Comparison of ENCODE assay signal across 20 cellular contexts in genomic region chr2:126831234-126832005, GRCh38.
DNase-seq lines count a peak whose midpoint lies in the region; ATAC-seq, FAIRE-seq and TF ChIP-seq lines count a peak whose summit lies in the region.
"Had no signal": no experiment of that assay in that cellular context is flagged by ENCODE, and none has a peak within 500 bp of the region (broad histone marks: within the 10 kb centered on the region; RNA-seq: fewer than 3 reads in every experiment).

No MANE protein-coding gene starts in this region.

- H3K9me3 Mint-ChIP-seq in activated naive CD8-positive, alpha-beta T cell treated with anti-CD3 and anti-CD28 coated beads for 36 hours = no peaks in the 10 kb centered on the region
- H3K9me3 Mint-ChIP-seq: neural crest cell, T-cell had no signal

- no peaks in the 10 kb centered on the region for H3K27me3 ChIP-seq in heart left ventricle
- peaks cover 30% of the 10 kb centered on the region for H3K27me3 ChIP-seq in PC-3 (ENCODE audit: low read length)
- no peaks in the 10 kb centered on the region for H3K27me3 ChIP-seq in endothelial cell of umbilical vein (ENCODE audit: control insufficient read depth in 2 of 2, insufficient read depth in 2 of 2, low read length in 2 of 2)
- H3K27me3 ChIP-seq: upper lobe of right lung had no signal

- TF ChIP-seq POLR2A in heart left ventricle (IDR thresholded peaks at IDR 0.05) = no peak
- TF ChIP-seq POLR2A in endothelial cell of umbilical vein (IDR thresholded peaks at IDR 0.05; ENCODE audit: low read depth, low read length) = no peak

- no peak overlapping the region for H2AFZ ChIP-seq in PC-3 (ENCODE audit: low read length)
- H2AFZ ChIP-seq in endothelial cell of umbilical vein (ENCODE audit: low read depth, low read length) = no peak overlapping the region

- CTCF ChIA-PET in PC-3 (lab: Charles Lee) (no interaction called here), endothelial cell of umbilical vein (lab: Charles Lee) (interaction anchor here (0.7 kb wide), 1 partner anchor 18 kb away, joined by 3 read pairs; no protein-coding TSS in a partner anchor)

- no peaks in the 10 kb centered on the region for H3F3A ChIP-seq in PC-3 (ENCODE audit: low read length, unreplicated experiment)

- H3K36me3 ChIP-seq in heart left ventricle = no peaks in the 10 kb centered on the region
- no peaks in the 10 kb centered on the region for H3K36me3 ChIP-seq in PC-3 (ENCODE audit: low read depth, low read length)
- no peaks in the 10 kb centered on the region for H3K36me3 ChIP-seq in endothelial cell of umbilical vein (ENCODE audit: control insufficient read depth in 2 of 2, extremely low read depth in 1 of 2, insufficient read depth in 2 of 2, low read length in 2 of 2)
- H3K36me3 ChIP-seq: upper lobe of right lung had no signal

- H4K20me1 ChIP-seq in PC-3 (ENCODE audit: low read length) = no peaks in the 10 kb centered on the region
- no peaks in the 10 kb centered on the region for H4K20me1 ChIP-seq in endothelial cell of umbilical vein (replicated peaks; ENCODE audit: control insufficient read depth, extremely low read depth, insufficient read depth, low read length)

- no peaks in the 10 kb centered on the region for H3K9me1 ChIP-seq in endothelial cell of umbilical vein (replicated peaks; ENCODE audit: control insufficient read depth, extremely low read depth, insufficient read depth, low read length)

- 54 to 65% (median 61%) methylated on average over 14 of the region's 14 CpGs for WGBS in heart left ventricle, 4 donors

- intact Hi-C loops in heart left ventricle (cut with DNase I) (no loop called here), Right ventricle myocardium superior (cut with DNase I) (no loop called here), PC-3 (cut with micrococcal nuclease) (no loop called here), endothelial cell of umbilical vein (cut with micrococcal nuclease) (no loop called here)

- POLR2A ChIA-PET in PC-3 (lab: Charles Lee; ENCODE audit: unreplicated experiment) (no interaction called here), endothelial cell of umbilical vein (lab: Charles Lee) (no interaction called here)

- H3K4me1 ChIP-seq in heart left ventricle (peaks cover 0 to 4% (median 0%) of the 10 kb centered on the region in 12 donors), PC-3 (ENCODE audit: insufficient read depth, low read length) (no peaks in the 10 kb centered on the region), endothelial cell of umbilical vein (ENCODE audit: control insufficient read depth, extremely low read depth, insufficient read depth, low read length) (no peaks in the 10 kb centered on the region)
- H3K4me1 ChIP-seq: upper lobe of right lung had no signal

- FAIRE-seq in endothelial cell of umbilical vein (lab: Jason Lieb, UNC) = no peak
- FAIRE-seq: G401.6 had no signal

- H3K4me3 ChIP-seq in heart left ventricle (no peak overlapping the region), PC-3 (ENCODE audit: low read length) (no peak overlapping the region), endothelial cell of umbilical vein (replicated peaks in 1 of 3; ENCODE audit: insufficient read depth in 1 of 3, low read depth in 1 of 3, low read length in 3 of 3) (no peak overlapping the region)
- H3K4me3 ChIP-seq: upper lobe of right lung had no signal

- H3K27ac ChIP-seq in heart left ventricle (peak overlapping the region in 1 of 12 donors; percentile 11), PC-3 (ENCODE audit: low read length) (no peak overlapping the region), endothelial cell of umbilical vein (ENCODE audit: insufficient read depth, low read depth, low read length) (no peak overlapping the region)
- H3K27ac ChIP-seq: upper lobe of right lung had no signal

- no peak overlapping the region for H3K4me2 ChIP-seq in PC-3 (ENCODE audit: low read length)
- H3K4me2 ChIP-seq in endothelial cell of umbilical vein (ENCODE audit: insufficient read depth, low read length) = no peak overlapping the region

- dilution Hi-C loops in endothelial cell of umbilical vein (cut with MboI; ENCODE audit: extremely low pct_ligation_motif_present, low sequenced_read_pairs) = no loop called here

- H3K27ac Mint-ChIP-seq in activated naive CD8-positive, alpha-beta T cell treated with anti-CD3 and anti-CD28 coated beads for 36 hours = no peak overlapping the region
- H3K27ac Mint-ChIP-seq: T-cell had no signal

- H3K36me3 Mint-ChIP-seq in activated naive CD8-positive, alpha-beta T cell treated with anti-CD3 and anti-CD28 coated beads for 36 hours = no peaks in the 10 kb centered on the region
- H3K36me3 Mint-ChIP-seq: T-cell had no signal

- H3K9me3 ChIP-seq in heart left ventricle = no peaks in the 10 kb centered on the region
- no peaks in the 10 kb centered on the region for H3K9me3 ChIP-seq in PC-3 (ENCODE audit: low read length)
- H3K9me3 ChIP-seq in endothelial cell of umbilical vein (replicated peaks; ENCODE audit: control insufficient read depth, insufficient read depth, low read length) = no peaks in the 10 kb centered on the region
- H3K9me3 ChIP-seq: upper lobe of right lung had no signal

- peaks cover 5% of the 10 kb centered on the region for H3K27me3 Mint-ChIP-seq in activated naive CD8-positive, alpha-beta T cell treated with anti-CD3 and anti-CD28 coated beads for 36 hours

- DNase-seq in heart left ventricle (peak in 2 of 5 donors; percentile 15 to 48), Right ventricle myocardium superior (no peak), PC-3 (peak; percentile 7), endothelial cell of umbilical vein (ENCODE audit: low read depth, low spot score) (peak; percentile 3), NCI-H2196 treated with DMSO at 0.1 percent for 48 hours (lab: John Stamatoyannopoulos, UW; ENCODE audit: unreplicated experiment) (no peak), GM19240 (ENCODE audit: insufficient read length, low spot score) (no peak)
- no peak for DNase-seq in activated naive CD8-positive, alpha-beta T cell treated with anti-CD3 and anti-CD28 coated beads for 36 hours
- DNase-seq: activated CD4-positive, alpha-beta T cell treated with anti-CD3 and anti-CD28 coated beads for 1 hour; activated T-cell treated with anti-CD3 and anti-CD28 coated beads for 4 hours; erythroblast; left ventricle myocardium superior; MM.1S; NCI-H226; right cardiac atrium; stimulated activated CD4-positive, alpha-beta T cell treated with anti-CD3 and anti-CD28 coated beads, Interleukin-4, amount 100 ng/mL, for 1 hour; T-cell; upper lobe of right lung had no signal

- BruUV-seq in PC-3 (replicated peaks; lab: Mats Ljungman, UMichigan) (no TSS peak), endothelial cell of umbilical vein (replicated peaks; lab: Mats Ljungman, UMichigan) (no TSS peak)

- H3K79me2 ChIP-seq in PC-3 (ENCODE audit: low read length) = no peaks in the 10 kb centered on the region
- no peaks in the 10 kb centered on the region for H3K79me2 ChIP-seq in endothelial cell of umbilical vein (ENCODE audit: control insufficient read depth, insufficient read depth, low read length)

- TF ChIP-seq CTCF in heart left ventricle (IDR thresholded peaks at IDR 0.05) = no peak
- TF ChIP-seq CTCF in PC-3 (conservative IDR thresholded peaks at IDR 0.05; ENCODE audit: low read depth, low read length) = no peak
- TF ChIP-seq CTCF in endothelial cell of umbilical vein (IDR thresholded peaks at IDR 0.05; ENCODE audit: extremely low read depth in 1 of 2, insufficient read depth in 1 of 2, low read depth in 1 of 2, low read length in 2 of 2) = no peak

- no peak overlapping the region for H3K4me3 Mint-ChIP-seq in activated naive CD8-positive, alpha-beta T cell treated with anti-CD3 and anti-CD28 coated beads for 36 hours
- H3K4me3 Mint-ChIP-seq: neural crest cell, T-cell had no signal

- H3K9ac ChIP-seq in PC-3 (ENCODE audit: low read length) (no peak overlapping the region), endothelial cell of umbilical vein (replicated peaks; ENCODE audit: extremely low read depth, insufficient read depth, low read length) (no peak overlapping the region)

- H3K4me1 Mint-ChIP-seq in activated naive CD8-positive, alpha-beta T cell treated with anti-CD3 and anti-CD28 coated beads for 36 hours = no peaks in the 10 kb centered on the region
- H3K4me1 Mint-ChIP-seq: T-cell had no signal

- ATAC-seq in heart left ventricle = peak in 3 of 4 donors; percentile 64 to 81 (median 71)
- no peak for ATAC-seq in Right ventricle myocardium superior (ENCODE audit: poor library complexity)
- no peak for ATAC-seq in PC-3
- ATAC-seq in HG02571 (IDR thresholded peaks at IDR 0.05; ENCODE audit: unreplicated experiment) = no peak
- ATAC-seq: left ventricle myocardium superior, T-cell, upper lobe of right lung had no signal

- H3K9me2 ChIP-seq in PC-3 (replicated peaks; ENCODE audit: low read length) = no peaks in the 10 kb centered on the region

TF ChIP-seq in endothelial cell of umbilical vein, 7 proteins besides CTCF, POLR2A, EP300 and RAD21:
- no peak for TF ChIP-seq MAX (IDR thresholded peaks at IDR 0.05; ENCODE audit: insufficient read depth, insufficient read length)

Comparison
In these comparisons a context has a peak if more than half of its experiments do, and no peak if none do; other contexts are left out.
1. ATAC-seq: peak in heart left ventricle (3 of 4); none in Right ventricle myocardium superior (single experiment), PC-3 (single experiment) and HG02571 (single experiment).
2. DNase-seq: peak in PC-3 (single experiment) and endothelial cell of umbilical vein (single experiment); none in Right ventricle myocardium superior (single experiment), NCI-H2196 treated with DMSO at 0.1 percent for 48 hours (single experiment), activated naive CD8-positive, alpha-beta T cell treated with anti-CD3 and anti-CD28 coated beads for 36 hours (single experiment) and GM19240 (single experiment).